ENCODE assay signal across 9 cellular contexts in the genomic region with DNA sequence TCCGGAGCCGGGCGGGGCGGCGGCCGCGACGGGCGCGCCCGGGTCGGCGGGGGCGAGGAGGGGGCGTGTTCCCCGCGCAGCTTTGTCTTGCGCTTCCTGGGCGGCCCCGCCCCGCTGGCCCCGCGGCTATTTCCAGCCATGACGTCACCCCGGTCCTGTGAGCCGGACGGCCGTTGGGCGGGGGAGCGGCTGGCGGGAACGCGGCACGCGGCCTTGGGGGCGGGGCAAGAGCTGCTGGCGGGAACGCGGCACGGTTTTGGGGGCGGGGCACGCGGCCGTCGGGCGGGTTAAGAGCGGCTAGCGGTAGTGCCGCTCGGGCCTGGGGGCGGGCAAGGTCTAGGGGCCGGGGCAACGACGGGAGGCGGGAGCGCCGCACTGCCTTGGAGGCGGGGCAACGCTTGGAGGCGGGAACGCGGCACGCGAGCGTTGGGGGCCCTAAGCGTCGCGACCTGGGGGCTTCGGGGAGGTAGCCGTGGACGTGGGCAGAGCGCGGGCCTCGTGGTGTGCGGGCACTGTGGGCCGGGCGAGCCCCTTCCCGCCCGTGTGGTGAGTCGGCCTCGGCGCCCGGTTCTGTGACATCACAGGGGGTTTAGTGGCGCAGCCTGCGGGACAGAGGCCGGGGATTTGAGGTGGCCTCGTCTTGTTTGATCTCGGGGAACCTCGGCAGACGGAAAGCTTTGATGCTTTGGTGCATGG. TPM values are rescaled to one million over a fixed set of nuclear protein-coding genes. Genes with fewer than 3 reads are reported as not detected.
DNase-seq lines count a peak whose midpoint lies in the region; ATAC-seq and TF ChIP-seq lines count a peak whose summit lies in the region.
"Had no signal": no experiment of that assay in that cellular context is flagged by ENCODE, and none has a peak within 500 bp of the region (broad histone marks: within the 10 kb centered on the region; RNA-seq: fewer than 3 reads in every experiment).

No MANE protein-coding gene starts in this region.

- peak overlapping the region; percentile 95 to 100 for H3K27ac ChIP-seq in coronary artery

- DNase-seq in NCI-H82 (lab: John Stamatoyannopoulos, UW), result peak; percentile 76
- no peak for DNase-seq in NCI-H82 treated with DMSO at 0.1 percent for 48 hours (lab: John Stamatoyannopoulos, UW; ENCODE audit: unreplicated experiment)
- peak; percentile 98 for DNase-seq in NCI-H345 (lab: John Stamatoyannopoulos, UW)
- DNase-seq in activated CD4-positive, alpha-beta T cell treated with anti-CD3 and anti-CD28 coated beads, Interleukin-2, amount 50 U/mL, for 24 hours (ENCODE audit: low read depth in 1 of 2, low spot score in 1 of 2), result peak; percentile 66 to 93
- DNase-seq in coronary artery (ENCODE audit: low spot score), result peak; percentile 98
- DNase-seq in left lobe of liver (ENCODE audit: low spot score), result peak; percentile 99
- DNase-seq in stimulated activated CD4-positive, alpha-beta T cell treated with anti-CD3 and anti-CD28 coated beads, Interleukin-1b, Interleukin-23, amount 100 ng/mL, for 24 hours (ENCODE audit: low read depth in 4 of 4, low spot score in 1 of 4), result peak; percentile 54 to 97 (median 90)
- DNase-seq: DND-41 had no signal

- H3K4me3 ChIP-seq in coronary artery, result peak overlapping the region; percentile 93

- ATAC-seq in HG03095 (IDR thresholded peaks at IDR 0.05; ENCODE audit: unreplicated experiment) (peak; percentile 27), left lobe of liver (peak; percentile 65)

- no peak for TF ChIP-seq CTCF in coronary artery (IDR thresholded peaks at IDR 0.05)

RNA-seq across cellular contexts. Expression of a gene that starts 0.7 kb away (rescaled TPM):
- total RNA-seq in left lobe of liver, result 12.2 TPM

RNA-seq across cellular contexts. Expression of a gene that starts 36.2 kb away (rescaled TPM):
- total RNA-seq in left lobe of liver, result 0.65 TPM
